Comparison of ENCODE assay signal across 7 cellular contexts in the genomic region with DNA sequence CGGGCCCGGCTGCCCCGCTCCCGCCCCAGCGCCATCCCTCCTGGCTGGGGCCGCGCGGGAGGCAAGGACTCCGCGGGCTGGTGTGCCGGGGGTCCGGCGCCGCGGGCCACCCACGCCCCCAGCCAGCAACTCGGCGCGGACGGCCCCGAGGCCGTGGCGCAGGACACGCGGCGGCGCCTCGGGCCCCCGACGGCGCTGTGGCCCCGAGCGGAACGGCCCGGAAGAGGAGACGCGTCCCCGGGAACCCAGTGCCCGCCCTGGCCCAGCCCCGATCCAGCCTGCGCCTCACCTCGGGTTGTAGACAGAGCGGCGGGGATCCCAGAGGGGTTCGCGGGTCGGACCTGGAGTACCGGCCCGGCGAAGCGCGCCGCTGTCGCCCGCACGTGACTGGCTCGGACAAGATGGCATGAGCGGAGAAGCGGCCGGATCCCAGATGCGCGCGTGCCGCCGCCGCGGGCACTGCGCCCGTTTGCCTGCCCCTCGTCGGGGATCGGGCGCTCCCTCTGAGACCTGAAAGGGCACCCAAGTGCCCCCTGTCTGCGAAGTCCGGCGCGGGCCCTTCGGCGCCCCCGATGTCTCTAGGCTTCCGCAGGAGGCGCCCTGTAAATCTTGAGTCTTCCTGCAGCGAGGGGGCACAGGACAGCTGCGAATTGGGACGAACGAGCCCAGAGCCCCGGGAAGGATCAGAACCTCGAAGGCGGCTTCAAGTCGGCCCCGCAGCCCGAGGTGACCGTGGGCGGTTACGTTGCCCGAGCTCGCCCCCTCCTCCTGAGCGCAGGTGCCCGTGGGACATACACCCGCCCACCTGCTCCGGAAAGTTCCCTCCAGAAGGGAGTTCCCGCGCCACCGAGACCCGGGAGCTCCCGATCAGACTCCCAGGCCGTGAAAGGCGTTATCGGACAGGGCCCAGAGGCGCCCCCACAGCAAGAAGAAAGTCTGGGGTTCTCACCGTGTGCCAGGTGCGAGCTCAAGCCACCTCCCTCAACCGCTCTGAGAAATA. TPM values are rescaled to one million over a fixed set of nuclear protein-coding genes. Genes with fewer than 3 reads are reported as not detected.
A peak's percentile ranks its signal among the peaks of the same experiment; 100 is the strongest.
DNase-seq lines count a peak whose midpoint lies in the region; ATAC-seq and TF ChIP-seq lines count a peak whose summit lies in the region.

No MANE protein-coding gene starts in this region.

- H3K4me1 Mint-ChIP-seq in natural killer cell = peaks cover 28% of the 10 kb centered on the region in 2 donors
- H3K4me1 Mint-ChIP-seq in stimulated activated naive CD8-positive, alpha-beta T cell treated with anti-CD3 and anti-CD28 coated beads, Interleukin-15, Interleukin-2, amounts not matched to agents 100 ng/mL and 50 ng/mL, for 24 hours (ENCODE audit: low read depth) = peaks cover 38% of the 10 kb centered on the region

- no peaks in the 10 kb centered on the region for H3K9me3 Mint-ChIP-seq in natural killer cell
- H3K9me3 Mint-ChIP-seq in stimulated activated naive CD8-positive, alpha-beta T cell treated with anti-CD3 and anti-CD28 coated beads, Interleukin-15, Interleukin-2, amounts not matched to agents 100 ng/mL and 50 ng/mL, for 24 hours = no peaks in the 10 kb centered on the region

- no peaks in the 10 kb centered on the region for H3K36me3 Mint-ChIP-seq in natural killer cell
- H3K36me3 Mint-ChIP-seq in stimulated activated naive CD8-positive, alpha-beta T cell treated with anti-CD3 and anti-CD28 coated beads, Interleukin-15, Interleukin-2, amounts not matched to agents 100 ng/mL and 50 ng/mL, for 24 hours (ENCODE audit: low read depth) = no peaks in the 10 kb centered on the region

- intact Hi-C loops in natural killer cell (cut with micrococcal nuclease) = loop anchor here (5.0 kb wide), 1 partner anchor 301 kb away; a partner anchor contains a TSS

- peak overlapping the region; percentile 85 to 94 for H3K27ac Mint-ChIP-seq in natural killer cell
- peak overlapping the region; percentile 75 for H3K27ac Mint-ChIP-seq in stimulated activated naive CD8-positive, alpha-beta T cell treated with anti-CD3 and anti-CD28 coated beads, Interleukin-15, Interleukin-2, amounts not matched to agents 100 ng/mL and 50 ng/mL, for 24 hours

- H3K4me3 Mint-ChIP-seq in natural killer cell = peak overlapping the region; percentile 96
- H3K4me3 Mint-ChIP-seq in stimulated activated naive CD8-positive, alpha-beta T cell treated with anti-CD3 and anti-CD28 coated beads, Interleukin-15, Interleukin-2, amounts not matched to agents 100 ng/mL and 50 ng/mL, for 24 hours = peak overlapping the region; percentile 82

- peak; percentile 66 to 78 for DNase-seq in NOMO-1 (lab: John Stamatoyannopoulos, UW; ENCODE audit: unreplicated experiment in 2 of 2)
- peak; percentile 60 for DNase-seq in activated T-cell treated with anti-CD3 and anti-CD28 coated beads for 48 hours (ENCODE audit: low read depth)
- peak; percentile 27 for DNase-seq in fibroblast of gingiva (ENCODE audit: low read depth)
- DNase-seq in natural killer cell = peak; percentile 70

- no peaks in the 10 kb centered on the region for H3K27me3 Mint-ChIP-seq in natural killer cell (ENCODE audit: low read depth in 2 of 2)
- H3K27me3 Mint-ChIP-seq in stimulated activated naive CD8-positive, alpha-beta T cell treated with anti-CD3 and anti-CD28 coated beads, Interleukin-15, Interleukin-2, amounts not matched to agents 100 ng/mL and 50 ng/mL, for 24 hours = peaks cover 7% of the 10 kb centered on the region

- ATAC-seq in GM18498 (IDR thresholded peaks at IDR 0.05; ENCODE audit: unreplicated experiment) = peak; percentile 39
- peak; percentile 28 for ATAC-seq in HG02798 (IDR thresholded peaks at IDR 0.05; ENCODE audit: poor library complexity, unreplicated experiment)
- ATAC-seq in natural killer cell = peak; percentile 66 to 74 (median 68)

- TF ChIP-seq CTCF in natural killer cell (IDR thresholded peaks at IDR 0.05) = peak; percentile 64

RNA-seq across cellular contexts. Expression of a gene that starts 0.6 kb away (rescaled TPM):
- total RNA-seq in natural killer cell = 10 to 100 TPM; 20.2 to 22.3 (median 22.2) TPM

Comparison
In these comparisons a context has a peak if more than half of its experiments do, and no peak if none do; other contexts are left out.
1. Peak in every context shown above with its lines: DNase-seq and ATAC-seq.